In the genomic region with DNA sequence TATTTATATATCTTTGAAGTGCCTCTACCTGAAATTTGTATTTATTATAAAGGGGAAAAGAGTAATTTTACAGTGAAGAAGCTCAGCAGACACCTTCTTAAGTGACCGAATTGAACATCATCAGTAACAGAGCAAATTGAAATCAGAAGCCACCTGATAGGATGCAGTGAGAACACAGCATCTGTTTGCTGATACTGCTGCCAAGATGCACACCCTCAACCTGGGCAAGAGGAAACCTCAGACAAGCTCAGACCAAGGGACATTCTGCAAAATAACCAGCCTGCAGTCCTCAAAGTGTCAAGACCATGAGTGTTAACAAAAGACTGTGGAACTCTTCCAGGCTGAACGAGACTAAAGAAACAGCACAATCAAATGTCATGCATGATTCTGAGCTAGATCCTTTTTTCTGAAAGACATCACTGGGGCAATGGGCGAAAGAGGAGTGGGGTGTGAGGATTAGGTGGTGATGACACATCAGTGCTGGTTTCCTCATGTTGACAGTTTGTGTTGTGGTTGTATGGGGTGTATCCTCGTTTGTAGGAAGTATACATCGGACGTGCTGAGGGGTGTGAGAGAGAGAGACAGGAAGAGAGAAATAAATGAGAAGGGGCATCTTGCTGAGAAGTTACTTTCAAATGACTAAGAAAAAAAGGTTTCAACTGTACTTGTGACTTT, we compare ENCODE assay signal across 19 cellular contexts.
DNase-seq lines count a peak whose midpoint lies in the region; ATAC-seq and TF ChIP-seq lines count a peak whose summit lies in the region.
"Had no signal": no experiment of that assay in that cellular context is flagged by ENCODE, and none has a peak within 500 bp of the region (broad histone marks: within the 10 kb centered on the region; RNA-seq: fewer than 3 reads in every experiment).

No MANE protein-coding gene starts in this region.

- no peaks in the 10 kb centered on the region for H3K4me1 ChIP-seq in CD8-positive, alpha-beta T cell (ENCODE audit: insufficient read depth, low read length)
- peaks cover 10% of the 10 kb centered on the region; the same call in 1 of the 2 replicates for H3K4me1 ChIP-seq in PC-3 (ENCODE audit: insufficient read depth, low read length)

- no peak overlapping the region for H3K27ac ChIP-seq in CD8-positive, alpha-beta T cell (ENCODE audit: low read depth, low read length)
- no peak overlapping the region for H3K27ac ChIP-seq in PC-3 (ENCODE audit: low read length)
- H3K27ac ChIP-seq: hepatocyte, left ventricle myocardium inferior, SJCRH30, stomach had no signal

- POLR2A ChIA-PET in CD8-positive, alpha-beta T cell (lab: Charles Lee): no interaction called here
- POLR2A ChIA-PET in PC-3 (lab: Charles Lee; ENCODE audit: unreplicated experiment): no interaction called here

- no peaks in the 10 kb centered on the region for H3K9me3 ChIP-seq in CD8-positive, alpha-beta T cell (ENCODE audit: low read length)
- no peaks in the 10 kb centered on the region for H3K9me3 ChIP-seq in PC-3 (ENCODE audit: low read length)
- H3K9me3 ChIP-seq: left ventricle myocardium inferior, SJCRH30, stomach had no signal

- no peak overlapping the region for H2AFZ ChIP-seq in PC-3 (ENCODE audit: low read length)
- H2AFZ ChIP-seq: hepatocyte had no signal

- H3K9me3 Mint-ChIP-seq in CD8-positive, alpha-beta T cell: no peaks in the 10 kb centered on the region
- no peaks in the 10 kb centered on the region for H3K9me3 Mint-ChIP-seq in effector memory CD8-positive, alpha-beta T cell
- H3K9me3 Mint-ChIP-seq: nephron had no signal

- no peak overlapping the region for H3K4me3 Mint-ChIP-seq in CD8-positive, alpha-beta T cell
- peak overlapping the region; percentile 2 to 34 for H3K4me3 Mint-ChIP-seq in effector memory CD8-positive, alpha-beta T cell
- H3K4me3 Mint-ChIP-seq: B cell, nephron had no signal

- no peaks in the 10 kb centered on the region for H3K27me3 ChIP-seq in CD8-positive, alpha-beta T cell (ENCODE audit: insufficient read depth, low read length)
- H3K27me3 ChIP-seq in PC-3 (ENCODE audit: low read length): no peaks in the 10 kb centered on the region
- H3K27me3 ChIP-seq: hepatocyte, SJCRH30, stomach had no signal

- H3K79me2 ChIP-seq in PC-3 (ENCODE audit: low read length): no peaks in the 10 kb centered on the region
- H3K79me2 ChIP-seq: hepatocyte had no signal

- H3K4me2 ChIP-seq in PC-3 (ENCODE audit: low read length): no peak overlapping the region
- H3K4me2 ChIP-seq: hepatocyte had no signal

- no peaks in the 10 kb centered on the region for H3K36me3 ChIP-seq in CD8-positive, alpha-beta T cell (ENCODE audit: insufficient read depth, low read length)
- no peaks in the 10 kb centered on the region for H3K36me3 ChIP-seq in PC-3 (ENCODE audit: low read depth, low read length)
- H3K36me3 ChIP-seq: left ventricle myocardium inferior, SJCRH30, stomach had no signal

- no TSS peak for BruUV-seq in PC-3 (replicated peaks; lab: Mats Ljungman, UMichigan)

- no peak overlapping the region for H3K9ac ChIP-seq in PC-3 (ENCODE audit: low read length)

- H3K36me3 Mint-ChIP-seq in CD8-positive, alpha-beta T cell: no peaks in the 10 kb centered on the region
- H3K36me3 Mint-ChIP-seq in effector memory CD8-positive, alpha-beta T cell (ENCODE audit: insufficient read depth): no peaks in the 10 kb centered on the region

- H3K27me3 Mint-ChIP-seq in CD8-positive, alpha-beta T cell (ENCODE audit: low read depth): peaks cover 2% of the 10 kb centered on the region
- H3K27me3 Mint-ChIP-seq in effector memory CD8-positive, alpha-beta T cell: no peaks in the 10 kb centered on the region

- H3K27ac Mint-ChIP-seq in CD8-positive, alpha-beta T cell: peak overlapping the region; percentile 83
- peak overlapping the region; percentile 11 to 59 for H3K27ac Mint-ChIP-seq in effector memory CD8-positive, alpha-beta T cell
- H3K27ac Mint-ChIP-seq: B cell, nephron had no signal

- no peaks in the 10 kb centered on the region for H4K20me1 ChIP-seq in PC-3 (ENCODE audit: low read length)

- no peak overlapping the region for H3K4me3 ChIP-seq in CD8-positive, alpha-beta T cell (ENCODE audit: low read depth, low read length)
- no peak overlapping the region for H3K4me3 ChIP-seq in PC-3 (ENCODE audit: low read length)
- H3K4me3 ChIP-seq: hepatocyte, left ventricle myocardium inferior, SJCRH30, stomach had no signal

- H3K4me1 Mint-ChIP-seq in CD8-positive, alpha-beta T cell (ENCODE audit: low read depth): peaks cover 18% of the 10 kb centered on the region
- H3K4me1 Mint-ChIP-seq in effector memory CD8-positive, alpha-beta T cell (ENCODE audit: low read depth in 2 of 2): peaks cover 34 to 42% of the 10 kb centered on the region in 2 donors
- H3K4me1 Mint-ChIP-seq: B cell had no signal

- no peaks in the 10 kb centered on the region for H3F3A ChIP-seq in PC-3 (ENCODE audit: low read length, unreplicated experiment)

- peak; percentile 49 to 52 for DNase-seq in AML-193 (lab: John Stamatoyannopoulos, UW)
- DNase-seq in CD8-positive, alpha-beta T cell: peak in 2 of 7 experiments; percentile 25 to 28
- peak; percentile 32 for DNase-seq in SIG-M5 treated with dmso at 0.1 percent for 504 hours (lab: John Stamatoyannopoulos, UW; ENCODE audit: unreplicated experiment)
- DNase-seq in effector memory CD8-positive, alpha-beta T cell: peak; percentile 36 to 42 (median 37)
- DNase-seq in SK-N-DZ (ENCODE audit: low spot score): no peak
- DNase-seq in DMS79 treated with DMSO at 0.1 percent for 48 hours (lab: John Stamatoyannopoulos, UW): no peak
- no peak for DNase-seq in stimulated activated CD4-positive, alpha-beta T cell treated with anti-CD3 and anti-CD28 coated beads, Interleukin-1b, Interleukin-23, amount 100 ng/mL, for 48 hours
- no peak for DNase-seq in PC-3
- DNase-seq: activated effector memory CD4-positive, alpha-beta T cell treated with anti-CD3 and anti-CD28 coated beads, Interleukin-2, amount 50 U/mL, for 16 hours; left ventricle myocardium inferior; NCI-H1694; NCI-H526 treated with DMSO at 0.1 percent for 48 hours; SJCRH30; stimulated activated CD4-positive, alpha-beta T cell treated with anti-CD3 and anti-CD28 coated beads, Interleukin-4, amount 100 ng/mL, for 1 hour; stomach had no signal

- intact Hi-C loops in CD8-positive, alpha-beta T cell (cut with DNase I, micrococcal nuclease): no loop called here
- intact Hi-C loops in PC-3 (cut with micrococcal nuclease): no loop called here

- ATAC-seq in CD8-positive, alpha-beta T cell: peak; percentile 87
- peak; percentile 93 for ATAC-seq in effector memory CD8-positive, alpha-beta T cell (replicated peaks)
- ATAC-seq in PC-3: no peak
- ATAC-seq: esophagus mucosa had no signal

- no peak for TF ChIP-seq CTCF in CD8-positive, alpha-beta T cell (IDR thresholded peaks at IDR 0.05)
- TF ChIP-seq CTCF in PC-3 (conservative IDR thresholded peaks at IDR 0.05; ENCODE audit: low read depth, low read length): no peak

- H3K9me2 ChIP-seq in PC-3 (replicated peaks; ENCODE audit: low read length): no peaks in the 10 kb centered on the region

- CTCF ChIA-PET in CD8-positive, alpha-beta T cell (lab: Charles Lee): interaction anchor here (3.2 kb wide), 1 partner anchor 8 kb away, joined by 15 read pairs; no protein-coding TSS in a partner anchor
- CTCF ChIA-PET in PC-3 (lab: Charles Lee): no interaction called here

Comparison
In these comparisons a context has a peak if more than half of its experiments do, and no peak if none do; other contexts are left out.
1. DNase-seq: peak in AML-193 (2 of 2), SIG-M5 treated with dmso at 0.1 percent for 504 hours (single experiment) and effector memory CD8-positive, alpha-beta T cell (3 of 3); none in SK-N-DZ (single experiment), DMS79 treated with DMSO at 0.1 percent for 48 hours (single experiment), stimulated activated CD4-positive, alpha-beta T cell treated with anti-CD3 and anti-CD28 coated beads, Interleukin-1b, Interleukin-23, amount 100 ng/mL, for 48 hours (single experiment) and PC-3 (single experiment).